15 cellular contexts compared by ENCODE assay signal in genomic region chr7:2713370-2713769, GRCh38. TPM values are rescaled to one million over a fixed set of nuclear protein-coding genes. Genes with fewer than 3 reads are reported as not detected.
DNase-seq lines count a peak whose midpoint lies in the region; ATAC-seq, FAIRE-seq and TF ChIP-seq lines count a peak whose summit lies in the region.
"Had no signal": no experiment of that assay in that cellular context is flagged by ENCODE, and none has a peak within 500 bp of the region (broad histone marks: within the 10 kb centered on the region; RNA-seq: fewer than 3 reads in every experiment).

No MANE protein-coding gene starts in this region.

- no peak for FAIRE-seq in small intestine (lab: Jason Lieb, UNC)

- WGBS in small intestine, 3 donors, result 61 to 81% (median 77%) methylated on average over 13 of the region's 13 CpGs

- no peak for ATAC-seq in GM21723 (IDR thresholded peaks at IDR 0.05; ENCODE audit: unreplicated experiment)
- ATAC-seq: activated CD4-positive, CD25-positive, alpha-beta regulatory T cell treated with anti-CD3 and anti-CD28 coated beads, Interleukin-2, amount 50 U/mL, for 24 hours had no signal

- no peaks in the 10 kb centered on the region for H3K27me3 Mint-ChIP-seq in chondrocyte (ENCODE audit: low read depth)

- peak overlapping the region; percentile 45 for H3K27ac Mint-ChIP-seq in chondrocyte (ENCODE audit: unreplicated experiment)

- no peak overlapping the region for H3K4me3 ChIP-seq in small intestine (ENCODE audit: low read depth in 1 of 2, low read length in 2 of 2)
- H3K4me3 ChIP-seq: ascending aorta, prostate gland had no signal

- peaks cover 2 to 8% of the 10 kb centered on the region in 2 donors for H3K4me1 ChIP-seq in small intestine (ENCODE audit: control insufficient read depth in 2 of 2, insufficient read depth in 1 of 2, low read depth in 1 of 2, low read length in 1 of 2)
- H3K4me1 ChIP-seq: Caco-2 had no signal

- H3K27ac ChIP-seq in small intestine (ENCODE audit: low read depth in 1 of 2, low read length in 1 of 2), result no peak overlapping the region
- H3K27ac ChIP-seq: ascending aorta, prostate gland had no signal

- H3K4me1 Mint-ChIP-seq in chondrocyte (ENCODE audit: low read depth), result peaks cover 48% of the 10 kb centered on the region

- H3K27me3 ChIP-seq in small intestine (ENCODE audit: control insufficient read depth in 2 of 2, insufficient read depth in 2 of 2, low read length in 2 of 2), result no peaks in the 10 kb centered on the region
- H3K27me3 ChIP-seq: ascending aorta had no signal

- DNase-seq in CMK (ENCODE audit: low read depth) (peak; percentile 45), MV-4-11 (lab: John Stamatoyannopoulos, UW) (peak; percentile 61), chondrocyte (ENCODE audit: low spot score) (no peak), myocyte (ENCODE audit: low read depth) (peak; percentile 43), small intestine (no peak), A172 (ENCODE audit: low spot score) (no peak)
- no peak for DNase-seq in activated CD4-positive, CD25-positive, alpha-beta regulatory T cell treated with anti-CD3 and anti-CD28 coated beads, Interleukin-2, amount 50 U/mL, for 72 hours
- DNase-seq: hippocampal formation, NCI-H1105, NCI-H510A had no signal

- no peak overlapping the region for H3K4me3 Mint-ChIP-seq in chondrocyte (ENCODE audit: unreplicated experiment)

- TF ChIP-seq CTCF in chondrocyte (IDR thresholded peaks at IDR 0.05), result peak; percentile 65

- H3K36me3 ChIP-seq in small intestine (ENCODE audit: control insufficient read depth in 2 of 2, insufficient read depth in 2 of 2, low read length in 2 of 2), result no peaks in the 10 kb centered on the region
- H3K36me3 ChIP-seq: prostate gland had no signal

- peaks cover 3% of the 10 kb centered on the region for H3K9me3 Mint-ChIP-seq in chondrocyte (ENCODE audit: low read depth)

- H3K9me3 ChIP-seq in small intestine (ENCODE audit: control insufficient read depth, low read depth), result no peaks in the 10 kb centered on the region
- H3K9me3 ChIP-seq: ascending aorta, Caco-2, prostate gland had no signal

- H3K36me3 Mint-ChIP-seq in chondrocyte (ENCODE audit: low read depth), result peaks cover 29% of the 10 kb centered on the region

RNA-seq across cellular contexts. Expression of gene AMZ1, which starts 25.4 kb away (rescaled TPM):
- total RNA-seq in chondrocyte (9.1 to 11.1 TPM (median 9.6 TPM) in 3 replicates), myocyte (0.11 TPM in 1 of 2 replicates, not detected in the other)
- 2.3 TPM for polyA plus RNA-seq in myocyte (2012)
- under 1 TPM in 1 of 3 donors, not detected in 2; 0.07 TPM for polyA plus RNA-seq in small intestine
- total RNA-seq in A172 (2014; rRNA removed; shearing (Covaris generic)), result 0.07 and 0.28 TPM in 2 replicates
- total RNA-seq: ascending aorta had no signal

Comparison
In these comparisons a context has a peak if more than half of its experiments do, and no peak if none do; other contexts are left out.
1. DNase-seq: peak in CMK (single experiment), MV-4-11 (single experiment) and myocyte (single experiment); none in chondrocyte (single experiment), activated CD4-positive, CD25-positive, alpha-beta regulatory T cell treated with anti-CD3 and anti-CD28 coated beads, Interleukin-2, amount 50 U/mL, for 72 hours (single experiment), small intestine (single experiment) and A172 (single experiment).